ENCODE assay signal across 1 cellular context in genomic region chr12:10189653-10190052, GRCh38.
TF ChIP-seq lines count a peak whose summit lies in the region.

No MANE protein-coding gene starts in this region.

TF ChIP-seq in GM23338, 12 proteins besides CTCF, POLR2A, EP300 and RAD21 (continued from another document):
- TF ChIP-seq, protein P1, sequence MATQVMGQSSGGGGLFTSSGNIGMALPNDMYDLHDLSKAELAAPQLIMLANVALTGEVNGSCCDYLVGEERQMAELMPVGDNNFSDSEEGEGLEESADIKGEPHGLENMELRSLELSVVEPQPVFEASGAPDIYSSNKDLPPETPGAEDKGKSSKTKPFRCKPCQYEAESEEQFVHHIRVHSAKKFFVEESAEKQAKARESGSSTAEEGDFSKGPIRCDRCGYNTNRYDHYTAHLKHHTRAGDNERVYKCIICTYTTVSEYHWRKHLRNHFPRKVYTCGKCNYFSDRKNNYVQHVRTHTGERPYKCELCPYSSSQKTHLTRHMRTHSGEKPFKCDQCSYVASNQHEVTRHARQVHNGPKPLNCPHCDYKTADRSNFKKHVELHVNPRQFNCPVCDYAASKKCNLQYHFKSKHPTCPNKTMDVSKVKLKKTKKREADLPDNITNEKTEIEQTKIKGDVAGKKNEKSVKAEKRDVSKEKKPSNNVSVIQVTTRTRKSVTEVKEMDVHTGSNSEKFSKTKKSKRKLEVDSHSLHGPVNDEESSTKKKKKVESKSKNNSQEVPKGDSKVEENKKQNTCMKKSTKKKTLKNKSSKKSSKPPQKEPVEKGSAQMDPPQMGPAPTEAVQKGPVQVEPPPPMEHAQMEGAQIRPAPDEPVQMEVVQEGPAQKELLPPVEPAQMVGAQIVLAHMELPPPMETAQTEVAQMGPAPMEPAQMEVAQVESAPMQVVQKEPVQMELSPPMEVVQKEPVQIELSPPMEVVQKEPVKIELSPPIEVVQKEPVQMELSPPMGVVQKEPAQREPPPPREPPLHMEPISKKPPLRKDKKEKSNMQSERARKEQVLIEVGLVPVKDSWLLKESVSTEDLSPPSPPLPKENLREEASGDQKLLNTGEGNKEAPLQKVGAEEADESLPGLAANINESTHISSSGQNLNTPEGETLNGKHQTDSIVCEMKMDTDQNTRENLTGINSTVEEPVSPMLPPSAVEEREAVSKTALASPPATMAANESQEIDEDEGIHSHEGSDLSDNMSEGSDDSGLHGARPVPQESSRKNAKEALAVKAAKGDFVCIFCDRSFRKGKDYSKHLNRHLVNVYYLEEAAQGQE (IDR thresholded peaks at IDR 0.05; ENCODE audit: unreplicated experiment): no peak
- no peak for TF ChIP-seq NANOG (IDR thresholded peaks at IDR 0.05; ENCODE audit: borderline replicate concordance)
- no peak for TF ChIP-seq ZNF462 (CRISPR knock-in tag; IDR thresholded peaks at IDR 0.05)
- no peak for TF ChIP-seq ZNF331 (CRISPR knock-in tag; IDR thresholded peaks at IDR 0.05; ENCODE audit: low read depth)
- no peak for TF ChIP-seq EZH2 (IDR thresholded peaks at IDR 0.05; ENCODE audit: low read depth, unreplicated experiment)
- TF ChIP-seq CREB1 (CRISPR knock-in tag; IDR thresholded peaks at IDR 0.05; ENCODE audit: low read depth): no peak
- TF ChIP-seq JUNB (IDR thresholded peaks at IDR 0.05; ENCODE audit: unreplicated experiment): no peak
- no peak for TF ChIP-seq POLR2AphosphoS5 (IDR thresholded peaks at IDR 0.05; ENCODE audit: low read depth)
